ENCODE assay signal across 1 cellular context in genomic region chr2:200839513-200839912, GRCh38.
TF ChIP-seq lines count a peak whose summit lies in the region.

No MANE protein-coding gene starts in this region.

TF ChIP-seq in H1, 55 proteins besides CTCF, POLR2A, EP300 and RAD21:
- no peak for TF ChIP-seq POU5F1 (IDR thresholded peaks at IDR 0.05; ENCODE audit: low read depth, low read length)
- no peak for TF ChIP-seq BRCA1 (IDR thresholded peaks at IDR 0.05; ENCODE audit: low read depth, low read length)
- no peak for TF ChIP-seq GABPA (IDR thresholded peaks at IDR 0.05; ENCODE audit: borderline replicate concordance, insufficient read depth, low read length)
- TF ChIP-seq YY1 (IDR thresholded peaks at IDR 0.05; ENCODE audit: low read depth, low read length) = no peak
- TF ChIP-seq JUND (IDR thresholded peaks at IDR 0.05; ENCODE audit: low read length) = no peak
